In the genomic region with DNA sequence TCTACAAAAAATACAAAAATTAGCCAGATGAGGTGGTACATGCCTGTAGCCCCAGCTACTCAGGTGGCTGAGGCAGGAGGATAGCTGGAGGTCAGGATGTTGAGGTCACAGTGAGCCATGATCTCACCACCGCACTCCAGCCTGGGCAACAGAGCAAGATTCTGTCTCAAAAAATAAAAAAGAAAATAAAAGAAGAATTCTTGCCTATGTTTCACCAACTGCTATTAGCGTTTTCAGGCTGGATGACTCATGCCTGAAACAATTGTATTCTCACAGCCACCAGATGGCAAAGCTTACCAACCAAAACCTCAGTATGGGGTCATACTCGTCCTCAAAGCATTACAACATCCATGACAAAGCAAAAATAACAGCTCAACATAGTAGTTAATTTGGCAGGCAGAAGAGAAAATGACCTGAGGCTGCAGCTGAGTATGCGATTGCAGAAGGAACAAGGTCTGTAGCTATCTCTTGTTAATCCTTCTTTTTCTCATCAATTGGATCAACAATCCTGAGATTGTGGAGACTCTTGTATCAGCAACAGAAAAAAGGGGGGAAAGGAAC, we compare ENCODE assay signal across 8 cellular contexts. TPM values are rescaled to one million over a fixed set of nuclear protein-coding genes. Genes with fewer than 3 reads are reported as not detected.
A peak's percentile ranks its signal among the peaks of the same experiment; 100 is the strongest.
DNase-seq lines count a peak whose midpoint lies in the region; TF ChIP-seq lines count a peak whose summit lies in the region.

No MANE protein-coding gene starts in this region.

- POLR2A ChIA-PET in PC-9 (lab: Charles Lee; ENCODE audit: unreplicated experiment): interaction anchor here (0.6 to 1.0 kb wide), 4 partner anchors 36 to 1168 kb away, joined by 3 to 8 read pairs (median 3); a partner anchor contains a TSS

- no peaks in the 10 kb centered on the region for H3K79me2 ChIP-seq in PC-9 (ENCODE audit: low read depth)

- peaks cover 14% of the 10 kb centered on the region; the same call in 1 of the 2 replicates for H3F3A ChIP-seq in PC-9 (ENCODE audit: insufficient read depth, low read depth)

- H3K4me3 ChIP-seq in PC-9: no peak overlapping the region
- H3K4me3 ChIP-seq in skeletal muscle cell (ENCODE audit: low read depth, low read length): no peak overlapping the region

- H3K36me3 ChIP-seq in PC-9 (ENCODE audit: low read depth): no peaks in the 10 kb centered on the region; the same call in 1 of the 2 replicates

- H3K9me3 ChIP-seq in PC-9 (ENCODE audit: insufficient read depth, low read depth): no peaks in the 10 kb centered on the region

- H4K20me1 ChIP-seq in PC-9 (ENCODE audit: insufficient read depth): no peaks in the 10 kb centered on the region

- H3K4me2 ChIP-seq in PC-9: peak overlapping the region; percentile 26; the same call in 1 of the 2 replicates

- no TSS peak for BruUV-seq in PC-9 (replicated peaks; lab: Mats Ljungman, UMichigan)

- H3K27me3 ChIP-seq in PC-9 (ENCODE audit: insufficient read depth, low read depth): no peaks in the 10 kb centered on the region

- intact Hi-C loops in PC-9 (cut with micrococcal nuclease; ENCODE audit: unreplicated experiment): loop anchor here (2.0 kb wide), 1 partner anchor 336 kb away; a partner anchor contains a TSS

- no peak overlapping the region for H2AFZ ChIP-seq in PC-9

- TF ChIP-seq CTCF in PC-9 (conservative IDR thresholded peaks at IDR 0.05): peak; percentile 55

- no peaks in the 10 kb centered on the region for H3K9me2 ChIP-seq in PC-9 (ENCODE audit: insufficient read depth)

- peak overlapping the region; percentile 74 for H3K27ac ChIP-seq in PC-9

- peaks cover 4% of the 10 kb centered on the region for H3K4me1 ChIP-seq in PC-9 (replicated peaks; ENCODE audit: insufficient read depth)

- DNase-seq in NK-92 treated with Interleukin-12 subunit alpha and Interleukin-12 subunit beta, amount 100 ng/mL, for 24 hours (lab: John Stamatoyannopoulos, UW): peak; percentile 59
- no peak for DNase-seq in NK-92 (lab: John Stamatoyannopoulos, UW; ENCODE audit: unreplicated experiment)
- peak; percentile 71 for DNase-seq in HS-27A (ENCODE audit: low read depth)
- peak; percentile 55 to 90 for DNase-seq in PC-9
- peak; percentile 95 for DNase-seq in astrocyte of the hippocampus (ENCODE audit: low read depth, low spot score)
- peak in 30 of 51 donors; percentile 1 to 81 (median 34) for DNase-seq in hypothalamus (lab: John Stamatoyannopoulos, UW)
- DNase-seq in skeletal muscle cell (ENCODE audit: low read depth): peak; percentile 90
- DNase-seq in NCI-H187 treated with DMSO at 0.1 percent for 48 hours (lab: John Stamatoyannopoulos, UW): no peak

- CTCF ChIA-PET in PC-9 (lab: Charles Lee): interaction anchor here (0.9 to 1.1 kb wide), 2 partner anchors 72 to 336 kb away, joined by 4 to 10 read pairs; a partner anchor contains a TSS

RNA-seq across cellular contexts. Expression of a gene that starts 52.2 kb away (rescaled TPM):
- 62.1 and 66.8 TPM in 2 replicates for total RNA-seq in PC-9 (2021)

Comparison
In these comparisons a context has a peak if more than half of its experiments do, and no peak if none do; other contexts are left out.
1. DNase-seq: peak in NK-92 treated with Interleukin-12 subunit alpha and Interleukin-12 subunit beta, amount 100 ng/mL, for 24 hours (single experiment), HS-27A (single experiment), PC-9 (2 of 2), astrocyte of the hippocampus (single experiment), hypothalamus (30 of 51) and skeletal muscle cell (single experiment); none in NK-92 (single experiment) and NCI-H187 treated with DMSO at 0.1 percent for 48 hours (single experiment).